In the genomic region with DNA sequence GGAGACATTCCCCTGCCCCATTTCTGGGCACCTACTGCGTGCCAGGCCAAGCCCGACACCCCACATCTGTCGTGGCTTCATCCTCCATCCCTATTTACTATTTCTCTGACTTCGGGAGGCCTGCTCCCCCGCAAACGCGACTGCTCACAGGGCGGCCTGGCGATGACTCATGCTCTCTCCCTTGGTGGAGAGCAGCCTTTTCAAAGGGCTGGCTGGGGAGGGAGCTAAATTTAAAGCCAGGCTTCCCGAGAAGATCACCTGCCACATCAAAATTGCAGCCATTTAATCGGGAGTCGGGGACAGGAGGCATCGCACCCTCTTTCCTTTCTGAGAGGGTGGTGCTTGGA, we compare ENCODE assay signal across 1 cellular context.
TF ChIP-seq lines count a peak whose summit lies in the region.

No MANE protein-coding gene starts in this region.

TF ChIP-seq in GM23338, 12 proteins besides CTCF, POLR2A, EP300 and RAD21 (continued from another document):
- TF ChIP-seq, protein P1, sequence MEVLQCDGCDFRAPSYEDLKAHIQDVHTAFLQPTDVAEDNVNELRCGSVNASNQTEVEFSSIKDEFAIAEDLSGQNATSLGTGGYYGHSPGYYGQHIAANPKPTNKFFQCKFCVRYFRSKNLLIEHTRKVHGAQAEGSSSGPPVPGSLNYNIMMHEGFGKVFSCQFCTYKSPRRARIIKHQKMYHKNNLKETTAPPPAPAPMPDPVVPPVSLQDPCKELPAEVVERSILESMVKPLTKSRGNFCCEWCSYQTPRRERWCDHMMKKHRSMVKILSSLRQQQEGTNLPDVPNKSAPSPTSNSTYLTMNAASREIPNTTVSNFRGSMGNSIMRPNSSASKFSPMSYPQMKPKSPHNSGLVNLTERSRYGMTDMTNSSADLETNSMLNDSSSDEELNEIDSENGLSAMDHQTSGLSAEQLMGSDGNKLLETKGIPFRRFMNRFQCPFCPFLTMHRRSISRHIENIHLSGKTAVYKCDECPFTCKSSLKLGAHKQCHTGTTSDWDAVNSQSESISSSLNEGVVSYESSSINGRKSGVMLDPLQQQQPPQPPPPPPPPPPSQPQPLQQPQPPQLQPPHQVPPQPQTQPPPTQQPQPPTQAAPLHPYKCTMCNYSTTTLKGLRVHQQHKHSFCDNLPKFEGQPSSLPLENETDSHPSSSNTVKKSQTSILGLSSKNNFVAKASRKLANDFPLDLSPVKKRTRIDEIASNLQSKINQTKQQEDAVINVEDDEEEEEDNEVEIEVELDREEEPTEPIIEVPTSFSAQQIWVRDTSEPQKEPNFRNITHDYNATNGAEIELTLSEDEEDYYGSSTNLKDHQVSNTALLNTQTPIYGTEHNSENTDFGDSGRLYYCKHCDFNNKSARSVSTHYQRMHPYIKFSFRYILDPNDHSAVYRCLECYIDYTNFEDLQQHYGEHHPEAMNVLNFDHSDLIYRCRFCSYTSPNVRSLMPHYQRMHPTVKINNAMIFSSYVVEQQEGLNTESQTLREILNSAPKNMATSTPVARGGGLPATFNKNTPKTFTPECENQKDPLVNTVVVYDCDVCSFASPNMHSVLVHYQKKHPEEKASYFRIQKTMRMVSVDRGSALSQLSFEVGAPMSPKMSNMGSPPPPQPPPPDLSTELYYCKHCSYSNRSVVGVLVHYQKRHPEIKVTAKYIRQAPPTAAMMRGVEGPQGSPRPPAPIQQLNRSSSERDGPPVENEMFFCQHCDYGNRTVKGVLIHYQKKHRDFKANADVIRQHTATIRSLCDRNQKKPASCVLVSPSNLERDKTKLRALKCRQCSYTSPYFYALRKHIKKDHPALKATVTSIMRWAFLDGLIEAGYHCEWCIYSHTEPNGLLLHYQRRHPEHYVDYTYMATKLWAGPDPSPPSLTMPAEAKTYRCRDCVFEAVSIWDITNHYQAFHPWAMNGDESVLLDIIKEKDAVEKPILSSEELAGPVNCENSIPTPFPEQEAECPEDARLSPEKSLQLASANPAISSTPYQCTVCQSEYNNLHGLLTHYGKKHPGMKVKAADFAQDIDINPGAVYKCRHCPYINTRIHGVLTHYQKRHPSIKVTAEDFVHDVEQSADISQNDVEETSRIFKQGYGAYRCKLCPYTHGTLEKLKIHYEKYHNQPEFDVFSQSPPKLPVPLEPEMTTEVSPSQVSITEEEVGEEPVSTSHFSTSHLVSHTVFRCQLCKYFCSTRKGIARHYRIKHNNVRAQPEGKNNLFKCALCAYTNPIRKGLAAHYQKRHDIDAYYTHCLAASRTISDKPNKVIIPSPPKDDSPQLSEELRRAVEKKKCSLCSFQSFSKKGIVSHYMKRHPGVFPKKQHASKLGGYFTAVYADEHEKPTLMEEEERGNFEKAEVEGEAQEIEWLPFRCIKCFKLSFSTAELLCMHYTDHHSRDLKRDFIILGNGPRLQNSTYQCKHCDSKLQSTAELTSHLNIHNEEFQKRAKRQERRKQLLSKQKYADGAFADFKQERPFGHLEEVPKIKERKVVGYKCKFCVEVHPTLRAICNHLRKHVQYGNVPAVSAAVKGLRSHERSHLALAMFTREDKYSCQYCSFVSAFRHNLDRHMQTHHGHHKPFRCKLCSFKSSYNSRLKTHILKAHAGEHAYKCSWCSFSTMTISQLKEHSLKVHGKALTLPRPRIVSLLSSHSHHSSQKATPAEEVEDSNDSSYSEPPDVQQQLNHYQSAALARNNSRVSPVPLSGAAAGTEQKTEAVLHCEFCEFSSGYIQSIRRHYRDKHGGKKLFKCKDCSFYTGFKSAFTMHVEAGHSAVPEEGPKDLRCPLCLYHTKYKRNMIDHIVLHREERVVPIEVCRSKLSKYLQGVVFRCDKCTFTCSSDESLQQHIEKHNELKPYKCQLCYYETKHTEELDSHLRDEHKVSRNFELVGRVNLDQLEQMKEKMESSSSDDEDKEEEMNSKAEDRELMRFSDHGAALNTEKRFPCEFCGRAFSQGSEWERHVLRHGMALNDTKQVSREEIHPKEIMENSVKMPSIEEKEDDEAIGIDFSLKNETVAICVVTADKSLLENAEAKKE (CRISPR knock-in tag; IDR thresholded peaks at IDR 0.05) = no peak
- no peak for TF ChIP-seq JUNB (IDR thresholded peaks at IDR 0.05; ENCODE audit: unreplicated experiment)
